Comparison of ENCODE assay signal across 11 cellular contexts in genomic region chr7:1941464-1942025, GRCh38.
A peak's percentile ranks its signal among the peaks of the same experiment; 100 is the strongest.
DNase-seq lines count a peak whose midpoint lies in the region; ATAC-seq, FAIRE-seq and TF ChIP-seq lines count a peak whose summit lies in the region.
"Had no signal": no experiment of that assay in that cellular context is flagged by ENCODE, and none has a peak within 500 bp of the region (broad histone marks: within the 10 kb centered on the region; RNA-seq: fewer than 3 reads in every experiment).

No MANE protein-coding gene starts in this region.

- peak overlapping the region; percentile 34 for H3K27ac ChIP-seq in SJCRH30

- peaks cover 10% of the 10 kb centered on the region for H3K4me1 ChIP-seq in SJCRH30

- TF ChIP-seq CTCF in D721Med (IDR thresholded peaks at IDR 0.05; ENCODE audit: insufficient read depth, missing control alignments): no peak

- FAIRE-seq in D721Med (lab: Jason Lieb, UNC): no peak
- FAIRE-seq: endometrium had no signal

- intact Hi-C loops in Right ventricle myocardium superior (cut with DNase I): no loop called here
- intact Hi-C loops in cardiac septum (cut with DNase I): no loop called here

- H3K4me3 ChIP-seq in SJCRH30: no peak overlapping the region

- H3K36me3 ChIP-seq in SJCRH30: no peaks in the 10 kb centered on the region

- DNase-seq in Right ventricle myocardium superior (peak; percentile 37), cardiac septum (ENCODE audit: low spot score) (no peak), SJCRH30 (no peak), left kidney (ENCODE audit: low read depth, low spot score) (peak; percentile 66), RPMI8226 (no peak), LoVo (ENCODE audit: low spot score) (no peak), D721Med (ENCODE audit: insufficient read length, low spot score) (no peak)
- DNase-seq: foreskin melanocyte, NCI-H2081 had no signal

- no peaks in the 10 kb centered on the region for H3K27me3 ChIP-seq in SJCRH30

- H3K9me3 ChIP-seq in SJCRH30 (replicated peaks): no peaks in the 10 kb centered on the region

- ATAC-seq in Right ventricle myocardium superior (ENCODE audit: poor library complexity) (no peak), HG02610 (IDR thresholded peaks at IDR 0.05; ENCODE audit: unreplicated experiment) (no peak)

Comparison
In these comparisons a context has a peak if more than half of its experiments do, and no peak if none do; other contexts are left out.
1. DNase-seq: peak in Right ventricle myocardium superior (single experiment) and left kidney (single experiment); none in cardiac septum (single experiment), SJCRH30 (0 of 2), RPMI8226 (single experiment), LoVo (single experiment) and D721Med (single experiment).